8 cellular contexts compared by ENCODE assay signal in the genomic region with DNA sequence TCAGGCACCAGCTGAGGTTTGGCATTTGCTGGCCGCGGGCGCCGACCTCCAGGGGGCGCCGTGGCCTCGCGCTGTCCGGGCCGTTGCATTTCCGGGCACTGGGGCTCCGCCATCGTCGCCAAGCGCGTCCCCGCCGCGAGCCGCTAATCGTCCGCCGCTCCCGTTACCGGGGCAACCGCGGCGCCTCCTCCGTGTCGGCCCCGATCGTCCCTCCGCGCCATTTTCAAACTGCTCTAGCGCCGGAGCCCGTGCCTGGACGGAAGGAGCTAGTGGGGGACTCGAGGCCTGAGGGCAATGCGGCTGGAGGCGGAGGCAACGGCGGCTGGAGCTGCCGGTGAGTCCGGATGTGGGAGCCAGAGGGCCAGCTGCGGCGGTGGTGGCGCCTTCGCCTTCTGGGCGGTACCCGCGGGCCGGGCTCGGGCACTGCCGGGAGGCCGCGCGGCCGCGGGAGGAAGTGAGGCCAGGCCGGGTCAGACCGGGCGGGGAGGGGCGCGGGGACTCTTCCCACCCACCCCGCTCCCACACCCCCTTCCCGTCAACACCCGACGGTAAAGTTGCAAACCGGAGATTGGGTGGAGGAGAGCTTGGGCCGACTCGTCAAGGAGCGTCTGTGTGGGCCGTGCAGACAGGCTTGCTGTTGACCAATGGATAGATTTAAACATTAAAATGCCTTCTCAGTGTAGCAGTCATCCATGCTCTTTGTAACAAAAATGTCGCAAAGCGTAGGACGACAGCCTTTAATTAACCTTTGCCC. TPM values are rescaled to one million over a fixed set of nuclear protein-coding genes. Genes with fewer than 3 reads are reported as not detected.
A peak's percentile ranks its signal among the peaks of the same experiment; 100 is the strongest.
DNase-seq lines count a peak whose midpoint lies in the region; ATAC-seq, FAIRE-seq and TF ChIP-seq lines count a peak whose summit lies in the region.

A gene with protein sequence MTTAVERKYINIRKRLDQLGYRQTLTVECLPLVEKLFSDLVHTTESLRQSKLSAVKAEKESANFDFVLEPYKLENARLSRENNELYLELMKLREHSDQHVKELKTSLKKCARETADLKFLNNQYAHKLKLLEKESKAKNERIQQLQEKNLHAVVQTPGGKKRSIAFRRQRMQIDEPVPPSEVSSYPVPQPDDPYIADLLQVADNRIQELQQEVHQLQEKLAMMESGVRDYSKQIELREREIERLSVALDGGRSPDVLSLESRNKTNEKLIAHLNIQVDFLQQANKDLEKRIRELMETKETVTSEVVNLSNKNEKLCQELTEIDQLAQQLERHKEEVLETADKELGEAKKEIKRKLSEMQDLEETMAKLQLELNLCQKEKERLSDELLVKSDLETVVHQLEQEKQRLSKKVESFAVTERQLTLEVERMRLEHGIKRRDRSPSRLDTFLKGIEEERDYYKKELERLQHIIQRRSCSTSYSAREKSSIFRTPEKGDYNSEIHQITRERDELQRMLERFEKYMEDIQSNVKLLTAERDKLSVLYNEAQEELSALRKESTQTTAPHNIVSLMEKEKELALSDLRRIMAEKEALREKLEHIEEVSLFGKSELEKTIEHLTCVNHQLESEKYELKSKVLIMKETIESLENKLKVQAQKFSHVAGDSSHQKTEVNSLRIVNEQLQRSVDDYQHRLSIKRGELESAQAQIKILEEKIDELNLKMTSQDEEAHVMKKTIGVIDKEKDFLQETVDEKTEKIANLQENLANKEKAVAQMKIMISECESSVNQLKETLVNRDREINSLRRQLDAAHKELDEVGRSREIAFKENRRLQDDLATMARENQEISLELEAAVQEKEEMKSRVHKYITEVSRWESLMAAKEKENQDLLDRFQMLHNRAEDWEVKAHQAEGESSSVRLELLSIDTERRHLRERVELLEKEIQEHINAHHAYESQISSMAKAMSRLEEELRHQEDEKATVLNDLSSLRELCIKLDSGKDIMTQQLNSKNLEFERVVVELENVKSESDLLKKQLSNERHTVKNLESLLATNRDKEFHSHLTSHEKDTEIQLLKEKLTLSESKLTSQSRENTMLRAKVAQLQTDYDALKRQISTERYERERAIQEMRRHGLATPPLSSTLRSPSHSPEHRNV (plus strand): TSS at position 220 of the 754 bp plus-strand sequence. CDS start 3,186 bp downstream, outside the sequence.

- peak within 1 kb of the TSS; percentile 90 for H3K27ac ChIP-seq in BLaER1

- no peaks in the 10 kb centered on the region; the same call in 1 of the 2 replicates for H4K20me1 ChIP-seq in BLaER1

- peak; percentile 82 for FAIRE-seq in GM19239 (lab: Jason Lieb, UNC)

- peak; percentile 81 for TF ChIP-seq CTCF in kidney epithelial cell (IDR thresholded peaks at IDR 0.05; ENCODE audit: insufficient read depth, low read length, poor library complexity, severe bottlenecking)

- H3K4me3 ChIP-seq in BLaER1 = peak within 1 kb of the TSS; percentile 85
- peak within 1 kb of the TSS; percentile 78 for H3K4me3 ChIP-seq in kidney epithelial cell (ENCODE audit: low read depth, low read length)

- H3K27me3 ChIP-seq in BLaER1 = no peaks in the 10 kb centered on the region
- H3K27me3 ChIP-seq in kidney epithelial cell (ENCODE audit: control insufficient read depth, insufficient read depth, low read length) = no peaks in the 10 kb centered on the region

- peak within 1 kb of the TSS; percentile 88 for H3K9ac ChIP-seq in BLaER1

- H3K36me3 ChIP-seq in BLaER1 = peaks cover 17% of the 10 kb centered on the region
- no peaks in the 10 kb centered on the region for H3K36me3 ChIP-seq in kidney epithelial cell (ENCODE audit: control insufficient read depth, insufficient read depth, low read length)

- DNase-seq in GM19239 (ENCODE audit: insufficient read length, low spot score) = peak; percentile 78
- peak; percentile 96 for DNase-seq in NCI-H510A (lab: John Stamatoyannopoulos, UW)
- DNase-seq in activated CD4-positive, alpha-beta T cell treated with anti-CD3 and anti-CD28 coated beads for 1 hour = peak; percentile 86
- DNase-seq in cerebellum (ENCODE audit: low spot score) = peak; percentile 92
- DNase-seq in kidney epithelial cell (ENCODE audit: low read depth) = peak; percentile 65
- DNase-seq in stimulated activated CD4-positive, alpha-beta T cell treated with anti-CD3 and anti-CD28 coated beads, Interleukin-15, amount 100 ng/mL, for 24 hours = peak; percentile 94

- H3K4me2 ChIP-seq in BLaER1 = peak within 1 kb of the TSS; percentile 95

- peak; percentile 68 for ATAC-seq in HG03442 (IDR thresholded peaks at IDR 0.05; ENCODE audit: unreplicated experiment)

- peaks cover 33% of the 10 kb centered on the region for H3K4me1 ChIP-seq in BLaER1

- no peaks in the 10 kb centered on the region for H3K9me3 ChIP-seq in BLaER1

RNA-seq across cellular contexts. Expression of the gene that starts here (rescaled TPM):
- total RNA-seq in cerebellum (24.0 TPM), kidney epithelial cell (5.6 and 6.7 TPM in 2 replicates)

Comparison
In these comparisons a context has a peak if more than half of its experiments do, and no peak if none do; other contexts are left out.
1. Peak in every context shown above with its lines: DNase-seq, ATAC-seq, H3K4me3 ChIP-seq and H3K27ac ChIP-seq.